ENCODE assay signal across 7 cellular contexts in the genomic region with DNA sequence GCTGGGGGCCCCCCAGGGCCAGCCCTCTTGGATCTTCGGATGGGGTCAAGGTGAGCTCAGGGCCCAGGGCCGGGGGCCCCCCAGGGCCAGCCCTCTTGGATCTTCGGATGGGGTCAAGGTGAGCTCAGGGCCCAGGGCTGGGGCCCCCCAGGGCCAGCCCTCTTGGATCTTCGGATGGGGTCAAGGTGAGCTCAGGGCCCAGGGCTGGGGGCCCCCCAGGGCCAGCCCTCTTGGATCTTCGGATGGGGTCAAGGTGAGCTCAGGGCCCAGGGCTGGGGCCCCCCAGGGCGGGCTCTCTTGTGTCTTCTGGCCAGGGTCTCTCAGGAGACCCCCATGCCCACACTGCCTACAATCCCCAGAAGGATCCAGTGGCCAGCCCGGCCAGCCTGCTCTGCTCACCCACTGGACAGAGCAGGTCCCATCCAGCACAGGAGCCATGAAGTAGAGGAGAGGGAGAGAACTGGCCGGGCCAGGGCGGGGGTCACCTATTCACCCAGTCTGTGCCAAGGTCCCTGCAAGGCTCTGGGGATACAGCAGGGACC. TPM values are rescaled to one million over a fixed set of nuclear protein-coding genes. Genes with fewer than 3 reads are reported as not detected.
"Had no signal": no experiment of that assay in that cellular context is flagged by ENCODE, and none has a peak within 500 bp of the region (broad histone marks: within the 10 kb centered on the region; RNA-seq: fewer than 3 reads in every experiment).

No MANE protein-coding gene starts in this region.

RNA-seq across cellular contexts. Expression of a gene that starts 6.9 kb away (rescaled TPM):
- total RNA-seq: HT1080 had no signal

RNA-seq across cellular contexts. Expression of a gene that starts 38.8 kb away (rescaled TPM):
- total RNA-seq: HT1080, LHCN-M2, MCF 10A, OCI-LY7, PC-3, SJSA1 had no signal
- polyA plus RNA-seq: IgD-negative memory B cell had no signal
